8 cellular contexts compared by ENCODE assay signal in genomic region chr18:5294113-5294617, GRCh38. TPM values are rescaled to one million over a fixed set of nuclear protein-coding genes. Genes with fewer than 3 reads are reported as not detected.
A peak's percentile ranks its signal among the peaks of the same experiment; 100 is the strongest.
DNase-seq lines count a peak whose midpoint lies in the region; ATAC-seq and TF ChIP-seq lines count a peak whose summit lies in the region.

No MANE protein-coding gene starts in this region.

- H2BK15ac ChIP-seq in IMR-90 (ENCODE audit: low read depth, low read length), result no peak overlapping the region

- H3K36me3 ChIP-seq in Caco-2 (ENCODE audit: control insufficient read depth, insufficient read depth, low read length) (no peaks in the 10 kb centered on the region; the same call in 1 of the 2 replicates), IMR-90 (ENCODE audit: control insufficient read depth, insufficient read depth, low read length) (peaks cover 13% of the 10 kb centered on the region)

- intact Hi-C loops in Caco-2 (cut with micrococcal nuclease; ENCODE audit: unreplicated experiment), result no loop called here
- intact Hi-C loops in IMR-90 (cut with micrococcal nuclease), result no loop called here

- peak overlapping the region; percentile 89 for H3K9ac ChIP-seq in IMR-90 (ENCODE audit: low read depth, low read length)

- H3K79me1 ChIP-seq in IMR-90 (ENCODE audit: low read depth in 1 of 2, low read length in 2 of 2), result peaks cover 12% of the 10 kb centered on the region in 2 experiments

- no peaks in the 10 kb centered on the region for H3K9me3 ChIP-seq in Caco-2
- H3K9me3 ChIP-seq in IMR-90 (ENCODE audit: control insufficient read depth, insufficient read depth, low read length), result no peaks in the 10 kb centered on the region

- peak overlapping the region; percentile 78 for H3K14ac ChIP-seq in IMR-90 (replicated peaks; ENCODE audit: low read depth, low read length)

- H3K9me1 ChIP-seq in IMR-90 (ENCODE audit: insufficient read depth, low read length), result peaks cover 10% of the 10 kb centered on the region; the same call in 1 of the 2 replicates

- H3K27ac ChIP-seq in IMR-90 (ENCODE audit: insufficient read depth, low read length) (peak overlapping the region; percentile 86), foreskin keratinocyte (no peak overlapping the region)

- H3K36me3 Mint-ChIP-seq in Caco-2 (ENCODE audit: insufficient read depth, unreplicated experiment) (peaks cover 29% of the 10 kb centered on the region), immature natural killer cell (peaks cover 13 to 16% (median 15%) of the 10 kb centered on the region in 3 donors)
- H3K36me3 Mint-ChIP-seq in activated naive CD8-positive, alpha-beta T cell treated with anti-CD3 and anti-CD28 coated beads, Interleukin-2, amount 10 ng/mL, durations not matched to agents 7 days and 5 days, result peaks cover 22% of the 10 kb centered on the region

- H3K4me1 ChIP-seq in Caco-2 (0 out of 2 replicates have a peak, but pooled peaks cover 4% of the 10 kb centered on the region), IMR-90 (ENCODE audit: control insufficient read depth, insufficient read depth, low read length) (peaks cover 3% of the 10 kb centered on the region), foreskin keratinocyte (no peaks in the 10 kb centered on the region)

- H2AFZ ChIP-seq in IMR-90 (replicated peaks; ENCODE audit: low read length, poor library complexity), result peak overlapping the region; percentile 92

- H3K4me1 Mint-ChIP-seq in Caco-2 (ENCODE audit: low read depth, unreplicated experiment) (peaks cover 9% of the 10 kb centered on the region), immature natural killer cell (peaks cover 36 to 52% of the 10 kb centered on the region in 2 donors)
- peaks cover 15% of the 10 kb centered on the region for H3K4me1 Mint-ChIP-seq in activated naive CD8-positive, alpha-beta T cell treated with anti-CD3 and anti-CD28 coated beads, Interleukin-2, amount 10 ng/mL, durations not matched to agents 7 days and 5 days

- peak overlapping the region; percentile 81 for H3K4me3 Mint-ChIP-seq in Caco-2 (ENCODE audit: unreplicated experiment)
- peak overlapping the region; percentile 94 for H3K4me3 Mint-ChIP-seq in activated naive CD8-positive, alpha-beta T cell treated with anti-CD3 and anti-CD28 coated beads, Interleukin-2, amount 10 ng/mL, durations not matched to agents 7 days and 5 days
- peak overlapping the region; percentile 92 to 94 (median 93) for H3K4me3 Mint-ChIP-seq in immature natural killer cell

- H3K27me3 Mint-ChIP-seq in Caco-2 (ENCODE audit: insufficient read depth, unreplicated experiment) (no peaks in the 10 kb centered on the region), immature natural killer cell (ENCODE audit: low read depth in 3 of 3) (peaks cover 18 to 21% (median 20%) of the 10 kb centered on the region in 3 donors)
- H3K27me3 Mint-ChIP-seq in activated naive CD8-positive, alpha-beta T cell treated with anti-CD3 and anti-CD28 coated beads, Interleukin-2, amount 10 ng/mL, durations not matched to agents 7 days and 5 days, result no peaks in the 10 kb centered on the region

- H3K4me3 ChIP-seq in Caco-2 (ENCODE audit: low read depth, low read length) (peak overlapping the region; percentile 89), IMR-90 (ENCODE audit: insufficient read depth, low read depth, low read length) (peak overlapping the region; percentile 65)

- H3K23ac ChIP-seq in IMR-90 (ENCODE audit: low read depth, low read length), result peak overlapping the region; percentile 92

- TF ChIP-seq CTCF in Caco-2 (IDR thresholded peaks at IDR 0.05; ENCODE audit: insufficient read depth in 1 of 2, low read depth in 1 of 2, low read length in 1 of 2, severe bottlenecking in 1 of 2, unreplicated experiment in 1 of 2) (no peak), IMR-90 (conservative IDR thresholded peaks at IDR 0.05; ENCODE audit: low read depth, low read length) (no peak), foreskin keratinocyte (conservative IDR thresholded peaks at IDR 0.05) (no peak)

- H2BK20ac ChIP-seq in IMR-90 (ENCODE audit: low read depth, low read length), result no peak overlapping the region

- H2AK5ac ChIP-seq in IMR-90 (ENCODE audit: low read depth, low read length), result peak overlapping the region; percentile 35; the same call in 1 of the 2 replicates

- no peaks in the 10 kb centered on the region for H3K9me3 Mint-ChIP-seq in Caco-2 (ENCODE audit: unreplicated experiment)
- no peaks in the 10 kb centered on the region for H3K9me3 Mint-ChIP-seq in activated naive CD8-positive, alpha-beta T cell treated with anti-CD3 and anti-CD28 coated beads, Interleukin-2, amount 10 ng/mL, durations not matched to agents 7 days and 5 days
- H3K9me3 Mint-ChIP-seq in immature natural killer cell, result no peaks in the 10 kb centered on the region

- TSS peak; percentile 14 for BruUV-seq in Caco-2 (replicated peaks; lab: Mats Ljungman, UMichigan)
- no TSS peak for BruUV-seq in IMR-90 (replicated peaks; lab: Mats Ljungman, UMichigan)

- no CpG with 5 or more reads among the region's 9 CpGs for WGBS in IMR-90 (ENCODE audit: extremely low coverage in 2 of 2, insufficient read length in 1 of 2), 2 experiments

- DNase-seq in Caco-2 (peak in 1 of 2 experiments; percentile 62), IMR-90 (peak; percentile 5), immature natural killer cell (peak in 1 of 3 donors; percentile 5), middle frontal gyrus (ENCODE audit: extremely low spot score, low spot score) (no peak), foreskin keratinocyte (no peak)
- no peak for DNase-seq in activated naive CD8-positive, alpha-beta T cell treated with anti-CD3 and anti-CD28 coated beads, Interleukin-2, amount 10 ng/mL, durations not matched to agents 7 days and 5 days
- DNase-seq in stimulated activated CD4-positive, alpha-beta T cell treated with anti-CD3 and anti-CD28 coated beads, Interleukin-1b, Interleukin-23, amount 100 ng/mL, for 24 hours (ENCODE audit: low read depth in 4 of 4, low spot score in 1 of 4), result peak; percentile 7 to 46 (median 28)

- peak overlapping the region; percentile 92 for H2AK9ac ChIP-seq in IMR-90 (replicated peaks; ENCODE audit: low read depth, low read length, poor library complexity)

- H2BK5ac ChIP-seq in IMR-90 (ENCODE audit: low read depth, low read length, poor library complexity, severe bottlenecking), result peak overlapping the region; percentile 69

- H3K27me3 ChIP-seq in Caco-2 (replicated peaks; ENCODE audit: control insufficient read depth, insufficient read depth, low read length) (no peaks in the 10 kb centered on the region), IMR-90 (ENCODE audit: control insufficient read depth, insufficient read depth, low read length) (no peaks in the 10 kb centered on the region), foreskin keratinocyte (no peaks in the 10 kb centered on the region)

- TF ChIP-seq POLR2A in IMR-90 (IDR thresholded peaks at IDR 0.05; ENCODE audit: low read depth, low read length), result no peak

- H3K27ac Mint-ChIP-seq in Caco-2 (ENCODE audit: unreplicated experiment) (peak overlapping the region; percentile 45), immature natural killer cell (peak overlapping the region; percentile 95 to 97 (median 96))
- peak overlapping the region; percentile 96 for H3K27ac Mint-ChIP-seq in activated naive CD8-positive, alpha-beta T cell treated with anti-CD3 and anti-CD28 coated beads, Interleukin-2, amount 10 ng/mL, durations not matched to agents 7 days and 5 days

- no peak overlapping the region for H3K18ac ChIP-seq in IMR-90 (ENCODE audit: low read depth, low read length)

- no peak for TF ChIP-seq RAD21 in IMR-90 (IDR thresholded peaks at IDR 0.05; ENCODE audit: low read length)

- H4K20me1 ChIP-seq in IMR-90 (ENCODE audit: insufficient read depth, low read length), result no peaks in the 10 kb centered on the region

- POLR2A ChIA-PET in Caco-2 (lab: Charles Lee), result interaction anchor here (0.6 to 3.9 kb wide), 2 partner anchors 56 to 212 kb away, joined by 3 to 58 read pairs; no protein-coding TSS in a partner anchor
- POLR2A ChIA-PET in IMR-90 (lab: Charles Lee; ENCODE audit: unreplicated experiment), result no interaction called here
- POLR2A ChIA-PET in activated naive CD8-positive, alpha-beta T cell treated with anti-CD3 and anti-CD28 coated beads, Interleukin-2, amount 10 ng/mL, durations not matched to agents 7 days and 5 days (lab: Charles Lee), result interaction anchor here (0.6 to 4.7 kb wide), 10 partner anchors 9 to 235 kb away, joined by 3 to 169 read pairs (median 4); no protein-coding TSS in a partner anchor

- in situ Hi-C loops in IMR-90 (cut with MboI; ENCODE audit: low sequenced_read_pairs), result loop anchor here (5.0 kb wide), 1 partner anchor 57 kb away; no protein-coding TSS in a partner anchor

- H4K5ac ChIP-seq in IMR-90 (ENCODE audit: low read depth, low read length), result peak overlapping the region; percentile 57

- no peak overlapping the region; the same call in 1 of the 2 replicates for H4K91ac ChIP-seq in IMR-90 (ENCODE audit: insufficient read depth, low read depth, low read length)

- H3K56ac ChIP-seq in IMR-90 (ENCODE audit: extremely low read depth, insufficient read depth, low read length), result peak overlapping the region; percentile 90; the same call in 1 of the 2 replicates

- CTCF ChIA-PET in Caco-2 (lab: Charles Lee) (interaction anchor here (1.0 kb wide), 1 partner anchor 57 kb away, joined by 5 read pairs; no protein-coding TSS in a partner anchor), IMR-90 (lab: Yijun Ruan, JAX) (interaction anchor here (0.5 kb wide), 1 partner anchor 8 kb away, joined by 3 read pairs; no protein-coding TSS in a partner anchor)

- H4K8ac ChIP-seq in IMR-90 (ENCODE audit: low read depth in 2 of 2, low read length in 2 of 2), result peak overlapping the region; percentile 85 to 96

- dilution Hi-C loops in IMR-90 (cut with HindIII; ENCODE audit: low sequenced_read_pairs, unreplicated experiment), result no loop called here

- H2BK120ac ChIP-seq in IMR-90 (ENCODE audit: low read depth, low read length), result no peak overlapping the region

- no peak for ATAC-seq in IMR-90 (ENCODE audit: low read depth)
- no peak for ATAC-seq in activated naive CD8-positive, alpha-beta T cell treated with anti-CD3 and anti-CD28 coated beads, Interleukin-2, amount 10 ng/mL, durations not matched to agents 7 days and 5 days (ENCODE audit: low read depth)
- no peak for ATAC-seq in GM19324 (IDR thresholded peaks at IDR 0.05; ENCODE audit: low FRiP score, unreplicated experiment)
- no peak for ATAC-seq in foreskin keratinocyte

- H3K4ac ChIP-seq in IMR-90 (ENCODE audit: low read depth, low read length), result peak overlapping the region; percentile 93; the same call in 1 of the 2 replicates

- peak overlapping the region; percentile 95 for H3K4me2 ChIP-seq in IMR-90 (ENCODE audit: low read depth, low read length)

RNA-seq across cellular contexts. Expression of gene ZBTB14, which starts 1.4 kb away (rescaled TPM):
- total RNA-seq in Caco-2 (2022), result 13.9 and 14.7 TPM in 2 replicates
- total RNA-seq in IMR-90 (2012; rRNA removed), result 9.1 and 10.0 TPM in 2 replicates
- 4.5 and 5.8 TPM in 2 replicates for polyA plus RNA-seq in IMR-90 (2012; rRNA removed)
- 0.98 and 2.0 TPM in 2 replicates for polyA plus RNA-seq in IMR-90 (2012; cell fraction: cytosol; rRNA removed)
- polyA plus RNA-seq in IMR-90 (2012; cell fraction: nucleus; rRNA removed; ENCODE audit: low replicate concordance), result 2.7 and 16.9 TPM in 2 replicates
- total RNA-seq in activated naive CD8-positive, alpha-beta T cell treated with anti-CD3 and anti-CD28 coated beads, Interleukin-2, amount 10 ng/mL, durations not matched to agents 7 days and 5 days, result 10 to 100 TPM; 34.2 to 34.3 TPM
- 10 to 100 TPM; 11.6 to 17.9 (median 14.3) TPM for polyA plus RNA-seq in immature natural killer cell
- total RNA-seq in foreskin keratinocyte, result 8.2 and 9.4 TPM in 2 replicates
- 2.8 and 3.0 TPM in 2 replicates for polyA plus RNA-seq in foreskin keratinocyte

Comparison
In these comparisons a context has a peak if more than half of its experiments do, and no peak if none do; other contexts are left out.
1. DNase-seq: peak in IMR-90 (single experiment) and stimulated activated CD4-positive, alpha-beta T cell treated with anti-CD3 and anti-CD28 coated beads, Interleukin-1b, Interleukin-23, amount 100 ng/mL, for 24 hours (4 of 4); none in activated naive CD8-positive, alpha-beta T cell treated with anti-CD3 and anti-CD28 coated beads, Interleukin-2, amount 10 ng/mL, durations not matched to agents 7 days and 5 days (single experiment), middle frontal gyrus (single experiment) and foreskin keratinocyte (0 of 2).
2. H3K27ac Mint-ChIP-seq: peak in every context shown above with its lines; median percentile 96 in immature natural killer cell; 96 in activated naive CD8-positive, alpha-beta T cell treated with anti-CD3 and anti-CD28 coated beads, Interleukin-2, amount 10 ng/mL, durations not matched to agents 7 days and 5 days; 45 in Caco-2.
3. Peak in every context shown above with its lines, with median percentiles within 50 percentile points of each other: H3K4me3 Mint-ChIP-seq.